Comparison of ENCODE assay signal across 1 cellular context in the genomic region with DNA sequence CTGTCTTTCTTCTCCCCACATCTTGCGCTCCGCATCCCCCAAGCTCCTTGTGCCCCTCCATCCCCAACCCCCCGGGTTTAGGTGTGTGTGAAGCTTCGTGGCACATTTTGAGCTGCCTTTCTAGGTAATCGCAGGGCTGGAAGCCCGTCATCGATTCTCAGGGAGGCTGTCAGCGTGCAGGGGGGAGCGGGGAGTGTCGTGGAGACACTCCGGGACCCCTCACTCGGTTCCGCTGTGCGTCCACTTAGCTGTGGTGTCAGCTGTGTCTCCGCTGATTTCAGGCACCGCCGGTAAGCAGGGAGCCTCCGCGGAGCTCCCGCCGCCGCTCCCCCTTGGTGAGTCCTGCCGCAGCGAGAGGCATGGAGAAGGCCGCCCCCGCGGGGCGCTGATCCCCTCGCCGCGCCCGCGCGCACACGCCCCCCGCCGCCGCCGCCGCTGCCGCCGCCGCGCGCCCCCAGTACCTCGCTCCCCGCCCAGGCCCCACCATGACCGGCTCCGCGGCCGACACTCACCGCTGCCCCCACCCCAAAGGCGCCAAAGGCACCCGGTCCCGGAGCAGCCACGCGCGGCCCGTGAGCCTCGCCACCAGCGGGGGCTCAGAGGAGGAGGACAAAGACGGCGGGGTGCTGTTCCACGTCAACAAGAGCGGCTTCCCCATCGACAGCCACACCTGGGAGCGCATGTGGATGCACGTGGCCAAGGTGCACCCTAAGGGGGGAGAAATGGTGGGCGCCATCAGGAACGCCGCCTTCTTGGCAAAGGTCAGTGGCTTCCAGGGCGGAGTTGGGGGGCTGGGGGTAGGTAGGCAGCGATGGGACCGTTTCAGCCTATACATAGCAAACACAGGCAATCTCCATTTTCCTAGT.
TF ChIP-seq lines count a peak whose summit lies in the region.

No MANE protein-coding gene starts in this region.

TF ChIP-seq in HEK293, 187 proteins besides CTCF, POLR2A, EP300 and RAD21 (continued from another document and continues in another):
- TF ChIP-seq, protein P1, sequence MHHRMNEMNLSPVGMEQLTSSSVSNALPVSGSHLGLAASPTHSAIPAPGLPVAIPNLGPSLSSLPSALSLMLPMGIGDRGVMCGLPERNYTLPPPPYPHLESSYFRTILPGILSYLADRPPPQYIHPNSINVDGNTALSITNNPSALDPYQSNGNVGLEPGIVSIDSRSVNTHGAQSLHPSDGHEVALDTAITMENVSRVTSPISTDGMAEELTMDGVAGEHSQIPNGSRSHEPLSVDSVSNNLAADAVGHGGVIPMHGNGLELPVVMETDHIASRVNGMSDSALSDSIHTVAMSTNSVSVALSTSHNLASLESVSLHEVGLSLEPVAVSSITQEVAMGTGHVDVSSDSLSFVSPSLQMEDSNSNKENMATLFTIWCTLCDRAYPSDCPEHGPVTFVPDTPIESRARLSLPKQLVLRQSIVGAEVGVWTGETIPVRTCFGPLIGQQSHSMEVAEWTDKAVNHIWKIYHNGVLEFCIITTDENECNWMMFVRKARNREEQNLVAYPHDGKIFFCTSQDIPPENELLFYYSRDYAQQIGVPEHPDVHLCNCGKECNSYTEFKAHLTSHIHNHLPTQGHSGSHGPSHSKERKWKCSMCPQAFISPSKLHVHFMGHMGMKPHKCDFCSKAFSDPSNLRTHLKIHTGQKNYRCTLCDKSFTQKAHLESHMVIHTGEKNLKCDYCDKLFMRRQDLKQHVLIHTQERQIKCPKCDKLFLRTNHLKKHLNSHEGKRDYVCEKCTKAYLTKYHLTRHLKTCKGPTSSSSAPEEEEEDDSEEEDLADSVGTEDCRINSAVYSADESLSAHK (tag by site-specific recombination; IDR thresholded peaks at IDR 0.05) = no peak
- TF ChIP-seq, protein P2, sequence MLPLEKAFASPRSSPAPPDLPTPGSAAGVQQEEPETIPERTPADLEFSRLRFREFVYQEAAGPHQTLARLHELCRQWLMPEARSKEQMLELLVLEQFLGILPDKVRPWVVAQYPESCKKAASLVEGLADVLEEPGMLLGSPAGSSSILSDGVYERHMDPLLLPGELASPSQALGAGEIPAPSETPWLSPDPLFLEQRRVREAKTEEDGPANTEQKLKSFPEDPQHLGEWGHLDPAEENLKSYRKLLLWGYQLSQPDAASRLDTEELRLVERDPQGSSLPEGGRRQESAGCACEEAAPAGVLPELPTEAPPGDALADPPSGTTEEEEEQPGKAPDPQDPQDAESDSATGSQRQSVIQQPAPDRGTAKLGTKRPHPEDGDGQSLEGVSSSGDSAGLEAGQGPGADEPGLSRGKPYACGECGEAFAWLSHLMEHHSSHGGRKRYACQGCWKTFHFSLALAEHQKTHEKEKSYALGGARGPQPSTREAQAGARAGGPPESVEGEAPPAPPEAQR (tag by site-specific recombination; IDR thresholded peaks at IDR 0.05) = no peak
- TF ChIP-seq ZNF654 (tag by site-specific recombination; IDR thresholded peaks at IDR 0.05; ENCODE audit: low read depth) = no peak
- TF ChIP-seq, protein P3, sequence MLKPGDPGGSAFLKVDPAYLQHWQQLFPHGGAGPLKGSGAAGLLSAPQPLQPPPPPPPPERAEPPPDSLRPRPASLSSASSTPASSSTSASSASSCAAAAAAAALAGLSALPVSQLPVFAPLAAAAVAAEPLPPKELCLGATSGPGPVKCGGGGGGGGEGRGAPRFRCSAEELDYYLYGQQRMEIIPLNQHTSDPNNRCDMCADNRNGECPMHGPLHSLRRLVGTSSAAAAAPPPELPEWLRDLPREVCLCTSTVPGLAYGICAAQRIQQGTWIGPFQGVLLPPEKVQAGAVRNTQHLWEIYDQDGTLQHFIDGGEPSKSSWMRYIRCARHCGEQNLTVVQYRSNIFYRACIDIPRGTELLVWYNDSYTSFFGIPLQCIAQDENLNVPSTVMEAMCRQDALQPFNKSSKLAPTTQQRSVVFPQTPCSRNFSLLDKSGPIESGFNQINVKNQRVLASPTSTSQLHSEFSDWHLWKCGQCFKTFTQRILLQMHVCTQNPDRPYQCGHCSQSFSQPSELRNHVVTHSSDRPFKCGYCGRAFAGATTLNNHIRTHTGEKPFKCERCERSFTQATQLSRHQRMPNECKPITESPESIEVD (tag by site-specific recombination; IDR thresholded peaks at IDR 0.05) = no peak
- TF ChIP-seq, protein P4, sequence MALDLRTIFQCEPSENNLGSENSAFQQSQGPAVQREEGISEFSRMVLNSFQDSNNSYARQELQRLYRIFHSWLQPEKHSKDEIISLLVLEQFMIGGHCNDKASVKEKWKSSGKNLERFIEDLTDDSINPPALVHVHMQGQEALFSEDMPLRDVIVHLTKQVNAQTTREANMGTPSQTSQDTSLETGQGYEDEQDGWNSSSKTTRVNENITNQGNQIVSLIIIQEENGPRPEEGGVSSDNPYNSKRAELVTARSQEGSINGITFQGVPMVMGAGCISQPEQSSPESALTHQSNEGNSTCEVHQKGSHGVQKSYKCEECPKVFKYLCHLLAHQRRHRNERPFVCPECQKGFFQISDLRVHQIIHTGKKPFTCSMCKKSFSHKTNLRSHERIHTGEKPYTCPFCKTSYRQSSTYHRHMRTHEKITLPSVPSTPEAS (tag by site-specific recombination; IDR thresholded peaks at IDR 0.05) = no peak
- no peak for TF ChIP-seq ZNF121 (tag by site-specific recombination; IDR thresholded peaks at IDR 0.05)
- no peak for TF ChIP-seq ZSCAN23 (tag by site-specific recombination; IDR thresholded peaks at IDR 0.05)
- TF ChIP-seq, protein P5, sequence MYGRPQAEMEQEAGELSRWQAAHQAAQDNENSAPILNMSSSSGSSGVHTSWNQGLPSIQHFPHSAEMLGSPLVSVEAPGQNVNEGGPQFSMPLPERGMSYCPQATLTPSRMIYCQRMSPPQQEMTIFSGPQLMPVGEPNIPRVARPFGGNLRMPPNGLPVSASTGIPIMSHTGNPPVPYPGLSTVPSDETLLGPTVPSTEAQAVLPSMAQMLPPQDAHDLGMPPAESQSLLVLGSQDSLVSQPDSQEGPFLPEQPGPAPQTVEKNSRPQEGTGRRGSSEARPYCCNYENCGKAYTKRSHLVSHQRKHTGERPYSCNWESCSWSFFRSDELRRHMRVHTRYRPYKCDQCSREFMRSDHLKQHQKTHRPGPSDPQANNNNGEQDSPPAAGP (tag by site-specific recombination; IDR thresholded peaks at IDR 0.05) = no peak
- peak; percentile 73; the same call in 1 of the 2 replicates for TF ChIP-seq ZIC2 (tag by site-specific recombination; IDR thresholded peaks at IDR 0.05)
- 0 out of 2 replicates have a peak, but pooled peaks have one; percentile 3 for TF ChIP-seq ZBTB20 (tag by site-specific recombination; IDR thresholded peaks at IDR 0.05)
- TF ChIP-seq ZBTB7A (tag by site-specific recombination; IDR thresholded peaks at IDR 0.05; ENCODE audit: low read depth) = no peak
- TF ChIP-seq WT1 (tag by site-specific recombination; IDR thresholded peaks at IDR 0.05) = no peak
- no peak for TF ChIP-seq ZNF571 (tag by site-specific recombination; IDR thresholded peaks at IDR 0.05)
- no peak for TF ChIP-seq ZNF548 (tag by site-specific recombination; IDR thresholded peaks at IDR 0.05)
- TF ChIP-seq ZNF529 (tag by site-specific recombination; IDR thresholded peaks at IDR 0.05; ENCODE audit: insufficient replicate concordance) = no peak
- TF ChIP-seq HOXD13 (CRISPR knock-in tag; IDR thresholded peaks at IDR 0.05; ENCODE audit: borderline replicate concordance) = no peak
- TF ChIP-seq TCF7L2 (IDR thresholded peaks at IDR 0.05; ENCODE audit: borderline replicate concordance, low read depth, low read length) = no peak
- 0 out of 2 replicates have a peak, but pooled peaks have one; percentile 67 for TF ChIP-seq GLIS2 (tag by site-specific recombination; IDR thresholded peaks at IDR 0.05)
- TF ChIP-seq YY1 (tag by site-specific recombination; IDR thresholded peaks at IDR 0.05) = no peak
- TF ChIP-seq GFI1B (tag by site-specific recombination; IDR thresholded peaks at IDR 0.05) = no peak
- no peak for TF ChIP-seq ZNF660 (tag by site-specific recombination; IDR thresholded peaks at IDR 0.05)
- no peak for TF ChIP-seq ZNF514 (tag by site-specific recombination; IDR thresholded peaks at IDR 0.05)
- no peak; the same call in 1 of the 2 replicates for TF ChIP-seq ZNF561 (tag by site-specific recombination; IDR thresholded peaks at IDR 0.05; ENCODE audit: borderline replicate concordance)
- peak; percentile 72; the same call in 1 of the 2 replicates for TF ChIP-seq ZNF335 (tag by site-specific recombination; conservative IDR thresholded peaks at IDR 0.05)
- TF ChIP-seq, protein P6, sequence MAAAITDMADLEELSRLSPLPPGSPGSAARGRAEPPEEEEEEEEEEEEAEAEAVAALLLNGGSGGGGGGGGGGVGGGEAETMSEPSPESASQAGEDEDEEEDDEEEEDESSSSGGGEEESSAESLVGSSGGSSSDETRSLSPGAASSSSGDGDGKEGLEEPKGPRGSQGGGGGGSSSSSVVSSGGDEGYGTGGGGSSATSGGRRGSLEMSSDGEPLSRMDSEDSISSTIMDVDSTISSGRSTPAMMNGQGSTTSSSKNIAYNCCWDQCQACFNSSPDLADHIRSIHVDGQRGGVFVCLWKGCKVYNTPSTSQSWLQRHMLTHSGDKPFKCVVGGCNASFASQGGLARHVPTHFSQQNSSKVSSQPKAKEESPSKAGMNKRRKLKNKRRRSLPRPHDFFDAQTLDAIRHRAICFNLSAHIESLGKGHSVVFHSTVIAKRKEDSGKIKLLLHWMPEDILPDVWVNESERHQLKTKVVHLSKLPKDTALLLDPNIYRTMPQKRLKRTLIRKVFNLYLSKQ (tag by site-specific recombination; IDR thresholded peaks at IDR 0.05; ENCODE audit: borderline replicate concordance) = no peak
- TF ChIP-seq, protein P7, sequence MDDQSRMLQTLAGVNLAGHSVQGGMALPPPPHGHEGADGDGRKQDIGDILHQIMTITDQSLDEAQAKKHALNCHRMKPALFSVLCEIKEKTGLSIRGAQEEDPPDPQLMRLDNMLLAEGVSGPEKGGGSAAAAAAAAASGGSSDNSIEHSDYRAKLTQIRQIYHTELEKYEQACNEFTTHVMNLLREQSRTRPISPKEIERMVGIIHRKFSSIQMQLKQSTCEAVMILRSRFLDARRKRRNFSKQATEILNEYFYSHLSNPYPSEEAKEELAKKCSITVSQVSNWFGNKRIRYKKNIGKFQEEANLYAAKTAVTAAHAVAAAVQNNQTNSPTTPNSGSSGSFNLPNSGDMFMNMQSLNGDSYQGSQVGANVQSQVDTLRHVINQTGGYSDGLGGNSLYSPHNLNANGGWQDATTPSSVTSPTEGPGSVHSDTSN (CRISPR knock-in tag; IDR thresholded peaks at IDR 0.05) = 0 out of 2 replicates have a peak, but pooled peaks have one; percentile 27
- TF ChIP-seq, protein P8, sequence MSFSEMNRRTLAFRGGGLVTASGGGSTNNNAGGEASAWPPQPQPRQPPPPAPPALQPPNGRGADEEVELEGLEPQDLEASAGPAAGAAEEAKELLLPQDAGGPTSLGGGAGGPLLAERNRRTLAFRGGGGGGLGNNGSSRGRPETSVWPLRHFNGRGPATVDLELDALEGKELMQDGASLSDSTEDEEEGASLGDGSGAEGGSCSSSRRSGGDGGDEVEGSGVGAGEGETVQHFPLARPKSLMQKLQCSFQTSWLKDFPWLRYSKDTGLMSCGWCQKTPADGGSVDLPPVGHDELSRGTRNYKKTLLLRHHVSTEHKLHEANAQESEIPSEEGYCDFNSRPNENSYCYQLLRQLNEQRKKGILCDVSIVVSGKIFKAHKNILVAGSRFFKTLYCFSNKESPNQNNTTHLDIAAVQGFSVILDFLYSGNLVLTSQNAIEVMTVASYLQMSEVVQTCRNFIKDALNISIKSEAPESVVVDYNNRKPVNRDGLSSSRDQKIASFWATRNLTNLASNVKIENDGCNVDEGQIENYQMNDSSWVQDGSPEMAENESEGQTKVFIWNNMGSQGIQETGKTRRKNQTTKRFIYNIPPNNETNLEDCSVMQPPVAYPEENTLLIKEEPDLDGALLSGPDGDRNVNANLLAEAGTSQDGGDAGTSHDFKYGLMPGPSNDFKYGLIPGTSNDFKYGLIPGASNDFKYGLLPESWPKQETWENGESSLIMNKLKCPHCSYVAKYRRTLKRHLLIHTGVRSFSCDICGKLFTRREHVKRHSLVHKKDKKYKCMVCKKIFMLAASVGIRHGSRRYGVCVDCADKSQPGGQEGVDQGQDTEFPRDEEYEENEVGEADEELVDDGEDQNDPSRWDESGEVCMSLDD (tag by site-specific recombination; IDR thresholded peaks at IDR 0.05) = 0 out of 2 replicates have a peak, but pooled peaks have one; percentile 25
- no peak for TF ChIP-seq GLI2 (tag by site-specific recombination; IDR thresholded peaks at IDR 0.05; ENCODE audit: borderline replicate concordance, low read depth)
- TF ChIP-seq, protein P9, sequence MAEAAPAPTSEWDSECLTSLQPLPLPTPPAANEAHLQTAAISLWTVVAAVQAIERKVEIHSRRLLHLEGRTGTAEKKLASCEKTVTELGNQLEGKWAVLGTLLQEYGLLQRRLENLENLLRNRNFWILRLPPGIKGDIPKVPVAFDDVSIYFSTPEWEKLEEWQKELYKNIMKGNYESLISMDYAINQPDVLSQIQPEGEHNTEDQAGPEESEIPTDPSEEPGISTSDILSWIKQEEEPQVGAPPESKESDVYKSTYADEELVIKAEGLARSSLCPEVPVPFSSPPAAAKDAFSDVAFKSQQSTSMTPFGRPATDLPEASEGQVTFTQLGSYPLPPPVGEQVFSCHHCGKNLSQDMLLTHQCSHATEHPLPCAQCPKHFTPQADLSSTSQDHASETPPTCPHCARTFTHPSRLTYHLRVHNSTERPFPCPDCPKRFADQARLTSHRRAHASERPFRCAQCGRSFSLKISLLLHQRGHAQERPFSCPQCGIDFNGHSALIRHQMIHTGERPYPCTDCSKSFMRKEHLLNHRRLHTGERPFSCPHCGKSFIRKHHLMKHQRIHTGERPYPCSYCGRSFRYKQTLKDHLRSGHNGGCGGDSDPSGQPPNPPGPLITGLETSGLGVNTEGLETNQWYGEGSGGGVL (tag by site-specific recombination; IDR thresholded peaks at IDR 0.05) = no peak; the same call in 1 of the 2 replicates
- TF ChIP-seq KLF1 (tag by site-specific recombination; IDR thresholded peaks at IDR 0.05) = no peak
- no peak for TF ChIP-seq ZNF341 (tag by site-specific recombination; IDR thresholded peaks at IDR 0.05; ENCODE audit: low read depth)
- TF ChIP-seq, protein P10, sequence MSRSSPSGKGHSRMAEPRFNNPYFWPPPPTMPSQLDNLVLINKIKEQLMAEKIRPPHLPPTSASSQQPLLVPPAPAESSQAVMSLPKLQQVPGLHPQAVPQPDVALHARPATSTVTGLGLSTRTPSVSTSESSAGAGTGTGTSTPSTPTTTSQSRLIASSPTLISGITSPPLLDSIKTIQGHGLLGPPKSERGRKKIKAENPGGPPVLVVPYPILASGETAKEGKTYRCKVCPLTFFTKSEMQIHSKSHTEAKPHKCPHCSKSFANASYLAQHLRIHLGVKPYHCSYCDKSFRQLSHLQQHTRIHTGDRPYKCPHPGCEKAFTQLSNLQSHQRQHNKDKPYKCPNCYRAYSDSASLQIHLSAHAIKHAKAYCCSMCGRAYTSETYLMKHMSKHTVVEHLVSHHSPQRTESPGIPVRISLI (tag by site-specific recombination; IDR thresholded peaks at IDR 0.05) = no peak
- TF ChIP-seq ZBTB21 (tag by site-specific recombination; IDR thresholded peaks at IDR 0.05) = no peak
- TF ChIP-seq, protein P11, sequence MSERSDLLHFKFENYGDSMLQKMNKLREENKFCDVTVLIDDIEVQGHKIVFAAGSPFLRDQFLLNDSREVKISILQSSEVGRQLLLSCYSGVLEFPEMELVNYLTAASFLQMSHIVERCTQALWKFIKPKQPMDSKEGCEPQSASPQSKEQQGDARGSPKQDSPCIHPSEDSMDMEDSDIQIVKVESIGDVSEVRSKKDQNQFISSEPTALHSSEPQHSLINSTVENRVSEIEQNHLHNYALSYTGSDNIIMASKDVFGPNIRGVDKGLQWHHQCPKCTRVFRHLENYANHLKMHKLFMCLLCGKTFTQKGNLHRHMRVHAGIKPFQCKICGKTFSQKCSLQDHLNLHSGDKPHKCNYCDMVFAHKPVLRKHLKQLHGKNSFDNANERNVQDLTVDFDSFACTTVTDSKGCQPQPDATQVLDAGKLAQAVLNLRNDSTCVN (tag by site-specific recombination; optimal IDR thresholded peaks at IDR 0.05) = peak; percentile 29
- TF ChIP-seq ZNF555 (tag by site-specific recombination; conservative IDR thresholded peaks at IDR 0.05) = no peak
- TF ChIP-seq ZNF658 (tag by site-specific recombination; IDR thresholded peaks at IDR 0.05) = no peak
- no peak for TF ChIP-seq ZNF585B (tag by site-specific recombination; IDR thresholded peaks at IDR 0.05)
